In the genomic region with DNA sequence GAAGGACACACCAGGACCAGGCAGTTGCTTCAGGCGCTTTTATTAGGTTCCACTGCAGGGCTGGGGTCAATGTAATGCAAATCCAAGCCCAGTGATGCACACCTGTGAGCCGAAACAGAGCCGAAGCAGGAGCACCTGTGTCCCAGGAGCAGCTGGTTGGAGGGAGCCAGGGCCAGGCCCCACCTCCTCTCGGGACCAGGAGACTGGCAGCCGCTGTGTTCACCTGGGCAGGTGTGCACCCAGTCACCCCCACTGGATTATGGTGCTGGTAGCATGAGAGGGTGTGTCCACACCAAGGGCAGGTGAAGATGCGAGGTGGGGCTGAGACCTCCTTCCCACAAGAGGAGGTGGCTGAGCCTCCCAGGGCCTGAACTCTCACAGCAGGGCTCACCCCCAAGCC, we compare ENCODE assay signal across 21 cellular contexts. TPM values are rescaled to one million over a fixed set of nuclear protein-coding genes. Genes with fewer than 3 reads are reported as not detected.
A peak's percentile ranks its signal among the peaks of the same experiment; 100 is the strongest.
DNase-seq lines count a peak whose midpoint lies in the region; TF ChIP-seq lines count a peak whose summit lies in the region.
"Had no signal": no experiment of that assay in that cellular context is flagged by ENCODE, and none has a peak within 500 bp of the region (broad histone marks: within the 10 kb centered on the region; RNA-seq: fewer than 3 reads in every experiment).

No MANE protein-coding gene starts in this region.

- TF ChIP-seq CTCF in HFFc6 (IDR thresholded peaks at IDR 0.05) = no peak
- TF ChIP-seq CTCF in chondrocyte (IDR thresholded peaks at IDR 0.05) = no peak

- peaks cover 40% of the 10 kb centered on the region for H3K36me3 Mint-ChIP-seq in HFFc6 (ENCODE audit: low read depth)
- peaks cover 29% of the 10 kb centered on the region for H3K36me3 Mint-ChIP-seq in chondrocyte (ENCODE audit: low read depth)

- H3K14ac ChIP-seq in neuronal stem cell (ENCODE audit: low read length) = no peak overlapping the region

- peaks cover 8% of the 10 kb centered on the region for H3K27me3 Mint-ChIP-seq in HFFc6 (ENCODE audit: insufficient read depth)
- no peaks in the 10 kb centered on the region for H3K27me3 Mint-ChIP-seq in chondrocyte (ENCODE audit: low read depth)

- H3K4me1 Mint-ChIP-seq in HFFc6 (ENCODE audit: low read depth) (peaks cover 58% of the 10 kb centered on the region), chondrocyte (ENCODE audit: low read depth) (peaks cover 64% of the 10 kb centered on the region)

- H4K8ac ChIP-seq in neuronal stem cell (ENCODE audit: low read depth, low read length) = no peak overlapping the region

- DNase-seq in NCI-H146 (lab: John Stamatoyannopoulos, UW) = peak; percentile 57
- no peak for DNase-seq in NCI-H146 treated with DMSO at 0.1 percent for 48 hours (lab: John Stamatoyannopoulos, UW; ENCODE audit: unreplicated experiment)
- no peak for DNase-seq in HFFc6
- DNase-seq in chondrocyte (ENCODE audit: low spot score) = no peak
- DNase-seq in neuronal stem cell (ENCODE audit: low spot score) = no peak
- DNase-seq in hypothalamus (lab: John Stamatoyannopoulos, UW) = no peak
- DNase-seq in RPMI8226 = no peak
- DNase-seq in 8988T = no peak
- DNase-seq: activated CD4-positive, alpha-beta T cell treated with anti-CD3 and anti-CD28 coated beads, Interleukin-2, amount 50 U/mL, for 4 hours; activated naive CD4-positive, alpha-beta T cell treated with anti-CD3 and anti-CD28 coated beads, Interleukin-2, amount 50 U/mL, for 16 hours; activated T-cell treated with anti-CD3 and anti-CD28 coated beads, Interleukin-2, amount 50 U/mL, for 1 hour; body of pancreas; erythroblast; NCI-H1092 treated with DMSO at 0.1 percent for 48 hours; NCI-H2227 treated with DMSO at 0.1 percent for 48 hours; NK-92 treated with Interleukin-12 subunit alpha and Interleukin-12 subunit beta, amount 100 ng/mL, for 24 hours; SHP77; WERI-Rb-1 had no signal

- H3K4me1 ChIP-seq in neuronal stem cell (ENCODE audit: control insufficient read depth in 2 of 2, insufficient read depth in 1 of 2, low read depth in 1 of 2, low read length in 2 of 2) = peaks cover 6 to 8% of the 10 kb centered on the region in 2 donors

- peak overlapping the region; percentile 72 for H3K27ac Mint-ChIP-seq in HFFc6
- H3K27ac Mint-ChIP-seq in chondrocyte (ENCODE audit: unreplicated experiment) = peak overlapping the region; percentile 78
- H3K27ac Mint-ChIP-seq: T-helper 1 cell treated with Interleukin-12 subunit alpha and Interleukin-12 subunit beta and Interleukin-4 antibody, amounts not matched to agents 30 μg/mL and 1 μg/mL, for 36 hours had no signal

- H2AK5ac ChIP-seq in neuronal stem cell (ENCODE audit: low read depth, low read length) = no peak overlapping the region

- no peak overlapping the region for H2BK12ac ChIP-seq in neuronal stem cell (ENCODE audit: low read length)

- H2BK5ac ChIP-seq in neuronal stem cell (ENCODE audit: low read length) = no peak overlapping the region

- H2AFZ ChIP-seq in neuronal stem cell (ENCODE audit: low read length) = no peak overlapping the region

- H3K36me3 ChIP-seq in neuronal stem cell (replicated peaks in 1 of 2; ENCODE audit: control insufficient read depth in 2 of 2, insufficient read depth in 2 of 2, low read length in 2 of 2) = peaks cover 30 to 55% of the 10 kb centered on the region in 2 donors

- H4K91ac ChIP-seq in neuronal stem cell (ENCODE audit: low read depth, low read length, poor library complexity) = no peak overlapping the region

- H3K9ac ChIP-seq in neuronal stem cell (ENCODE audit: low read depth, low read length, poor library complexity) = peak overlapping the region; percentile 32

- no peaks in the 10 kb centered on the region for H3K9me3 ChIP-seq in neuronal stem cell (replicated peaks in 1 of 2; ENCODE audit: control insufficient read depth in 2 of 2, insufficient read depth in 1 of 2, low read depth in 1 of 2, low read length in 2 of 2)
- H3K9me3 ChIP-seq: BLaER1 treated with 17β-estradiol and CSF1 and Interleukin-3, amounts not matched to agents 10 nM and 100 nM; body of pancreas; thoracic aorta had no signal

- peaks cover 2% of the 10 kb centered on the region for H3K79me1 ChIP-seq in neuronal stem cell (ENCODE audit: low read depth, low read length)

- H3K27ac ChIP-seq in neuronal stem cell (replicated peaks; ENCODE audit: low read length) = no peak overlapping the region
- H3K27ac ChIP-seq: body of pancreas, WERI-Rb-1 had no signal

- H2BK15ac ChIP-seq in neuronal stem cell (ENCODE audit: low read length) = no peak overlapping the region

- no peaks in the 10 kb centered on the region for H3K27me3 ChIP-seq in neuronal stem cell (ENCODE audit: control insufficient read depth in 3 of 3, insufficient read depth in 3 of 3, low read depth in 1 of 3, low read length in 3 of 3)
- H3K27me3 ChIP-seq: BLaER1 treated with 17β-estradiol and CSF1 and Interleukin-3, amounts not matched to agents 10 nM and 100 nM; body of pancreas had no signal

- H3K4me2 ChIP-seq in neuronal stem cell (ENCODE audit: insufficient read depth, low read length, poor library complexity, severe bottlenecking) = no peak overlapping the region

- no CpG with 5 or more reads among the region's 6 CpGs for WGBS in neuronal stem cell (ENCODE audit: extremely low coverage in 2 of 2, insufficient read length in 2 of 2, insufficient replicate concordance in 1 of 2), 2 donors

- no peak overlapping the region for H3K4me3 ChIP-seq in neuronal stem cell (ENCODE audit: low read length in 2 of 2)
- H3K4me3 ChIP-seq: BLaER1 treated with 17β-estradiol and CSF1 and Interleukin-3, amounts not matched to agents 10 nM and 100 nM; body of pancreas; thoracic aorta had no signal

- no peak overlapping the region for H3K4ac ChIP-seq in neuronal stem cell (ENCODE audit: low read length)

- H3K4me3 Mint-ChIP-seq in HFFc6 (no peak overlapping the region), chondrocyte (ENCODE audit: unreplicated experiment) (no peak overlapping the region)
- H3K4me3 Mint-ChIP-seq: T-helper 1 cell treated with Interleukin-12 subunit alpha and Interleukin-12 subunit beta and Interleukin-4 antibody, amounts not matched to agents 30 μg/mL and 1 μg/mL, for 36 hours had no signal

- no peak overlapping the region for H3K23ac ChIP-seq in neuronal stem cell (ENCODE audit: low read depth, low read length, poor library complexity)

- no peak overlapping the region for H2BK120ac ChIP-seq in neuronal stem cell (ENCODE audit: low read depth, low read length)

- no peak overlapping the region for H3K18ac ChIP-seq in neuronal stem cell (ENCODE audit: low read length)

- no peaks in the 10 kb centered on the region for H3K9me3 Mint-ChIP-seq in HFFc6
- no peaks in the 10 kb centered on the region for H3K9me3 Mint-ChIP-seq in chondrocyte (ENCODE audit: low read depth)
- H3K9me3 Mint-ChIP-seq: T-helper 1 cell treated with Interleukin-12 subunit alpha and Interleukin-12 subunit beta and Interleukin-4 antibody, amounts not matched to agents 30 μg/mL and 1 μg/mL, for 36 hours had no signal

RNA-seq across cellular contexts. Expression of gene FAAP100, which starts 4.7 kb away (rescaled TPM):
- total RNA-seq in HFFc6 (2021; fragmentation: NEBNext Ultra II Directional; extraction: Animal tissue kit (Norgen Biotek cat#: 25700)) = 10 to 100 TPM; 21.9 to 27.7 (median 23.9) TPM
- total RNA-seq in chondrocyte = 39.8 to 62.7 TPM (median 43.1 TPM) in 3 replicates
- polyA plus RNA-seq in neuronal stem cell (2013, experiment 1 of 2) = 11.8 TPM
- 12.1 TPM for polyA plus RNA-seq in neuronal stem cell (2013, experiment 2 of 2)

RNA-seq across cellular contexts. Expression of gene FSCN2, which starts 28.7 kb away (rescaled TPM):
- total RNA-seq in HFFc6 (2021; fragmentation: NEBNext Ultra II Directional; extraction: Animal tissue kit (Norgen Biotek cat#: 25700)) = 1 to 10 TPM in 3 of 6 experiments, under 1 TPM in 3; 0.71 to 1.4 (median 0.99) TPM
- total RNA-seq in chondrocyte = 4.1 to 6.1 TPM (median 5.3 TPM) in 3 replicates
- polyA plus RNA-seq in neuronal stem cell (2013, experiment 1 of 2) = 0.20 TPM
- polyA plus RNA-seq in neuronal stem cell (2013, experiment 2 of 2) = 0.25 TPM

RNA-seq across cellular contexts. Expression of gene ACTG1, which starts 44.3 kb away (rescaled TPM):
- over 10,000 TPM in 3 of 6 experiments, 1,000 to 10,000 TPM in 3; 7,891 to 11,135 (median 9,908) TPM for total RNA-seq in HFFc6 (2021; fragmentation: NEBNext Ultra II Directional; extraction: Animal tissue kit (Norgen Biotek cat#: 25700))
- 3,639 to 4,575 TPM (median 4,567 TPM) in 3 replicates for total RNA-seq in chondrocyte
- 5,937 TPM for polyA plus RNA-seq in neuronal stem cell (2013, experiment 1 of 2)
- 5,622 TPM for polyA plus RNA-seq in neuronal stem cell (2013, experiment 2 of 2)
